Comparison of ENCODE assay signal across 8 cellular contexts in the genomic region with DNA sequence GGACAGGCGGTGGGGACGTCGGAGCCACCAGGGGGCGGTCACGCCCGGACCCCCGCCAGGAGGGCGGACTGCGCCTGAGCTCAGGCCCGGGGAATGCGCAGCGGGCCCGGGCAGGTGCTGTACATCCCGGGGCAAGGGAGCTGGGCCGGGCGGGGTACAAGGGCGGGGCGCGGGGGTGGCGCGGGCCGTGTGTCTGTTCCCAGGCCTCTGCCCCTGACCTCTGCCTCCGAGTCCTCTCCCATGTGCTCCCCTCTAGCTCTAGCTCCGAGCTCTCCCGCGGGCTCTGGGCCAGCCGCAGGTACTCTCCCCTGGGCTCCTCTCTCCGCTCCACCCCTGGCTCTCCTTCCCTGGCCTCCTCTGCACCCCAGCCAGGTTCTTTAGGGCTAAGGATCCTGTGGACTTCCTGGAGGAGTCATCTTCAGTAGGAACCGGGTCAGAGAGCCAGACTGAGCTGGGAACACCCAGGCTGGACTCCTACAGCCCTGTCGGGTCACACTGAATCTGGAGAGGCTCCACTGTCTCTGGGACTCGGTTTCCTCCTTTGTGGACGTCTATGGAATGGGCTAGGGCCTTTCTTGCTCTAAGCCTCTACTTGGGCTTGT. TPM values are rescaled to one million over a fixed set of nuclear protein-coding genes. Genes with fewer than 3 reads are reported as not detected.
A peak's percentile ranks its signal among the peaks of the same experiment; 100 is the strongest.
DNase-seq lines count a peak whose midpoint lies in the region; ATAC-seq and TF ChIP-seq lines count a peak whose summit lies in the region.
"Had no signal": no experiment of that assay in that cellular context is flagged by ENCODE, and none has a peak within 500 bp of the region (broad histone marks: within the 10 kb centered on the region; RNA-seq: fewer than 3 reads in every experiment).

No MANE protein-coding gene starts in this region.

- H2AFZ ChIP-seq in GM23338, result 0 out of 2 replicates have a peak overlapping the region, but pooled peaks have one; percentile 23

- DNase-seq in GM23338 (ENCODE audit: low spot score) (peak; percentile 88), iPS DF 6.9 (ENCODE audit: low read depth, low spot score) (no peak), SKM-1 treated with dmso at 0.1 percent for 144 hours (lab: John Stamatoyannopoulos, UW; ENCODE audit: unreplicated experiment) (no peak), NCI-H1048 (lab: John Stamatoyannopoulos, UW) (no peak)
- peak; percentile 54 for DNase-seq in activated T-cell treated with anti-CD3 and anti-CD28 coated beads, Interleukin-2, amount 50 U/mL, for 1 hour
- DNase-seq: NCI-H2107 had no signal

- peak in 1 of 2 experiments; percentile 76; a peak in 3 of 4 replicates for TF ChIP-seq CTCF in GM23338 (conservative IDR thresholded peaks at IDR 0.05; ENCODE audit: low read depth in 2 of 2)

- H3K9me2 ChIP-seq in GM23338 (ENCODE audit: insufficient read depth), result no peaks in the 10 kb centered on the region

- H3K79me2 ChIP-seq in GM23338 (replicated peaks; ENCODE audit: insufficient read depth), result peaks cover 8% of the 10 kb centered on the region

- H3K27ac Mint-ChIP-seq in GM23338, result no peak overlapping the region

- H3K27ac ChIP-seq in GM23338 (ENCODE audit: low read depth) (0 out of 2 replicates have a peak overlapping the region, but pooled peaks have one; percentile 26), iPS DF 6.9 (ENCODE audit: low read length) (no peak overlapping the region), subcutaneous abdominal adipose tissue (ENCODE audit: low read depth, low read length) (peak overlapping the region; percentile 46)

- H3K27me3 Mint-ChIP-seq in GM23338 (ENCODE audit: insufficient read depth, low read depth, poor library complexity), result peaks cover 45% of the 10 kb centered on the region

- H3K27me3 ChIP-seq in GM23338 (ENCODE audit: insufficient read depth) (peaks cover 45% of the 10 kb centered on the region), iPS DF 6.9 (ENCODE audit: control insufficient read depth, insufficient read depth, low read length) (no peaks in the 10 kb centered on the region; the same call in 1 of the 2 replicates), subcutaneous abdominal adipose tissue (ENCODE audit: control insufficient read depth in 5 of 5, insufficient read depth in 4 of 5, low read length in 5 of 5) (peaks cover 0 to 15% (median 7%) of the 10 kb centered on the region in 5 donors)

- peaks cover 22% of the 10 kb centered on the region; the same call in 1 of the 2 replicates for H3F3A ChIP-seq in GM23338 (replicated peaks; ENCODE audit: low read depth)

- ATAC-seq in GM23338, result peak; percentile 12
- ATAC-seq in GM19395 (IDR thresholded peaks at IDR 0.05; ENCODE audit: unreplicated experiment), result no peak

- H3K9me3 ChIP-seq in iPS DF 6.9 (ENCODE audit: control insufficient read depth, insufficient read depth, low read length) (no peaks in the 10 kb centered on the region), subcutaneous abdominal adipose tissue (ENCODE audit: control insufficient read depth in 5 of 5, low read length in 5 of 5) (no peaks in the 10 kb centered on the region)

- H3K4me1 Mint-ChIP-seq in GM23338, result peaks cover 24% of the 10 kb centered on the region

- no CpG with 5 or more reads among the region's 32 CpGs for WGBS in iPS DF 6.9 (ENCODE audit: insufficient coverage, insufficient read length)

- peaks cover 2% of the 10 kb centered on the region; the same call in 1 of the 3 replicates for H3K36me3 Mint-ChIP-seq in GM23338 (ENCODE audit: low read depth)

- H3K4me3 ChIP-seq in GM23338, result peak overlapping the region; percentile 46
- H3K4me3 ChIP-seq in iPS DF 6.9 (ENCODE audit: low read length), result peak overlapping the region; percentile 16; the same call in 1 of the 2 replicates
- peak overlapping the region in 1 of 5 donors; percentile 29 for H3K4me3 ChIP-seq in subcutaneous abdominal adipose tissue (ENCODE audit: low read depth in 1 of 5, low read length in 5 of 5)

- H3K4me1 ChIP-seq in GM23338 (ENCODE audit: insufficient read depth) (peaks cover 26% of the 10 kb centered on the region), iPS DF 6.9 (ENCODE audit: control insufficient read depth, insufficient read depth, low read length) (peaks cover 4% of the 10 kb centered on the region; the same call in 1 of the 2 replicates), subcutaneous abdominal adipose tissue (ENCODE audit: control insufficient read depth in 5 of 5, insufficient read depth in 5 of 5, low read length in 5 of 5) (peaks cover 10 to 72% (median 54%) of the 10 kb centered on the region in 5 donors)

- no peaks in the 10 kb centered on the region for H3K9me3 Mint-ChIP-seq in GM23338

- peak overlapping the region in 3 of 5 donors; percentile 4 to 26 (median 14) for H3K9ac ChIP-seq in subcutaneous abdominal adipose tissue (ENCODE audit: low read length in 5 of 5)

- H3K36me3 ChIP-seq in GM23338 (ENCODE audit: insufficient read depth) (no peaks in the 10 kb centered on the region), iPS DF 6.9 (ENCODE audit: control insufficient read depth, insufficient read depth, low read length) (no peaks in the 10 kb centered on the region), subcutaneous abdominal adipose tissue (ENCODE audit: control insufficient read depth in 5 of 5, insufficient read depth in 5 of 5, low read length in 5 of 5) (no peaks in the 10 kb centered on the region)

- H3K4me3 Mint-ChIP-seq in GM23338, result peak overlapping the region; percentile 97

- H3K4me2 ChIP-seq in GM23338, result peak overlapping the region; percentile 99

- peaks cover 21% of the 10 kb centered on the region for H4K20me1 ChIP-seq in GM23338 (replicated peaks; ENCODE audit: insufficient read depth)

TF ChIP-seq in GM23338, 12 proteins besides CTCF, POLR2A, EP300 and RAD21 (continues in another document):
- no peak for TF ChIP-seq EZH2 (IDR thresholded peaks at IDR 0.05; ENCODE audit: low read depth, unreplicated experiment)
- TF ChIP-seq, protein P1, sequence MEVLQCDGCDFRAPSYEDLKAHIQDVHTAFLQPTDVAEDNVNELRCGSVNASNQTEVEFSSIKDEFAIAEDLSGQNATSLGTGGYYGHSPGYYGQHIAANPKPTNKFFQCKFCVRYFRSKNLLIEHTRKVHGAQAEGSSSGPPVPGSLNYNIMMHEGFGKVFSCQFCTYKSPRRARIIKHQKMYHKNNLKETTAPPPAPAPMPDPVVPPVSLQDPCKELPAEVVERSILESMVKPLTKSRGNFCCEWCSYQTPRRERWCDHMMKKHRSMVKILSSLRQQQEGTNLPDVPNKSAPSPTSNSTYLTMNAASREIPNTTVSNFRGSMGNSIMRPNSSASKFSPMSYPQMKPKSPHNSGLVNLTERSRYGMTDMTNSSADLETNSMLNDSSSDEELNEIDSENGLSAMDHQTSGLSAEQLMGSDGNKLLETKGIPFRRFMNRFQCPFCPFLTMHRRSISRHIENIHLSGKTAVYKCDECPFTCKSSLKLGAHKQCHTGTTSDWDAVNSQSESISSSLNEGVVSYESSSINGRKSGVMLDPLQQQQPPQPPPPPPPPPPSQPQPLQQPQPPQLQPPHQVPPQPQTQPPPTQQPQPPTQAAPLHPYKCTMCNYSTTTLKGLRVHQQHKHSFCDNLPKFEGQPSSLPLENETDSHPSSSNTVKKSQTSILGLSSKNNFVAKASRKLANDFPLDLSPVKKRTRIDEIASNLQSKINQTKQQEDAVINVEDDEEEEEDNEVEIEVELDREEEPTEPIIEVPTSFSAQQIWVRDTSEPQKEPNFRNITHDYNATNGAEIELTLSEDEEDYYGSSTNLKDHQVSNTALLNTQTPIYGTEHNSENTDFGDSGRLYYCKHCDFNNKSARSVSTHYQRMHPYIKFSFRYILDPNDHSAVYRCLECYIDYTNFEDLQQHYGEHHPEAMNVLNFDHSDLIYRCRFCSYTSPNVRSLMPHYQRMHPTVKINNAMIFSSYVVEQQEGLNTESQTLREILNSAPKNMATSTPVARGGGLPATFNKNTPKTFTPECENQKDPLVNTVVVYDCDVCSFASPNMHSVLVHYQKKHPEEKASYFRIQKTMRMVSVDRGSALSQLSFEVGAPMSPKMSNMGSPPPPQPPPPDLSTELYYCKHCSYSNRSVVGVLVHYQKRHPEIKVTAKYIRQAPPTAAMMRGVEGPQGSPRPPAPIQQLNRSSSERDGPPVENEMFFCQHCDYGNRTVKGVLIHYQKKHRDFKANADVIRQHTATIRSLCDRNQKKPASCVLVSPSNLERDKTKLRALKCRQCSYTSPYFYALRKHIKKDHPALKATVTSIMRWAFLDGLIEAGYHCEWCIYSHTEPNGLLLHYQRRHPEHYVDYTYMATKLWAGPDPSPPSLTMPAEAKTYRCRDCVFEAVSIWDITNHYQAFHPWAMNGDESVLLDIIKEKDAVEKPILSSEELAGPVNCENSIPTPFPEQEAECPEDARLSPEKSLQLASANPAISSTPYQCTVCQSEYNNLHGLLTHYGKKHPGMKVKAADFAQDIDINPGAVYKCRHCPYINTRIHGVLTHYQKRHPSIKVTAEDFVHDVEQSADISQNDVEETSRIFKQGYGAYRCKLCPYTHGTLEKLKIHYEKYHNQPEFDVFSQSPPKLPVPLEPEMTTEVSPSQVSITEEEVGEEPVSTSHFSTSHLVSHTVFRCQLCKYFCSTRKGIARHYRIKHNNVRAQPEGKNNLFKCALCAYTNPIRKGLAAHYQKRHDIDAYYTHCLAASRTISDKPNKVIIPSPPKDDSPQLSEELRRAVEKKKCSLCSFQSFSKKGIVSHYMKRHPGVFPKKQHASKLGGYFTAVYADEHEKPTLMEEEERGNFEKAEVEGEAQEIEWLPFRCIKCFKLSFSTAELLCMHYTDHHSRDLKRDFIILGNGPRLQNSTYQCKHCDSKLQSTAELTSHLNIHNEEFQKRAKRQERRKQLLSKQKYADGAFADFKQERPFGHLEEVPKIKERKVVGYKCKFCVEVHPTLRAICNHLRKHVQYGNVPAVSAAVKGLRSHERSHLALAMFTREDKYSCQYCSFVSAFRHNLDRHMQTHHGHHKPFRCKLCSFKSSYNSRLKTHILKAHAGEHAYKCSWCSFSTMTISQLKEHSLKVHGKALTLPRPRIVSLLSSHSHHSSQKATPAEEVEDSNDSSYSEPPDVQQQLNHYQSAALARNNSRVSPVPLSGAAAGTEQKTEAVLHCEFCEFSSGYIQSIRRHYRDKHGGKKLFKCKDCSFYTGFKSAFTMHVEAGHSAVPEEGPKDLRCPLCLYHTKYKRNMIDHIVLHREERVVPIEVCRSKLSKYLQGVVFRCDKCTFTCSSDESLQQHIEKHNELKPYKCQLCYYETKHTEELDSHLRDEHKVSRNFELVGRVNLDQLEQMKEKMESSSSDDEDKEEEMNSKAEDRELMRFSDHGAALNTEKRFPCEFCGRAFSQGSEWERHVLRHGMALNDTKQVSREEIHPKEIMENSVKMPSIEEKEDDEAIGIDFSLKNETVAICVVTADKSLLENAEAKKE (CRISPR knock-in tag; IDR thresholded peaks at IDR 0.05), result no peak
- no peak for TF ChIP-seq ZNF114 (CRISPR knock-in tag; IDR thresholded peaks at IDR 0.05)

RNA-seq across cellular contexts. Expression of a gene that starts 2.3 kb away (rescaled TPM):
- 9.6 and 11.3 TPM in 2 replicates for total RNA-seq in GM23338 (2014; rRNA removed; shearing (Covaris generic))
- polyA plus RNA-seq in GM23338 (2016; fragmentation: Nextera tagmentation; extraction: Ambion mirVana), result 12.9 and 15.5 TPM in 2 replicates

RNA-seq across cellular contexts. Expression of a gene that starts 3.9 kb away (rescaled TPM):
- 33.0 and 34.1 TPM in 2 replicates for total RNA-seq in GM23338 (2014; rRNA removed; shearing (Covaris generic))
- polyA plus RNA-seq in GM23338 (2016; fragmentation: Nextera tagmentation; extraction: Ambion mirVana), result 85.9 and 91.1 TPM in 2 replicates

RNA-seq across cellular contexts. Expression of a gene that starts 21.1 kb away (rescaled TPM):
- total RNA-seq in GM23338 (2014; rRNA removed; shearing (Covaris generic)), result 39.0 and 45.9 TPM in 2 replicates
- 52.3 and 56.3 TPM in 2 replicates for polyA plus RNA-seq in GM23338 (2016; fragmentation: Nextera tagmentation; extraction: Ambion mirVana)

RNA-seq across cellular contexts. Expression of a gene that starts 32.2 kb away (rescaled TPM):
- total RNA-seq in GM23338 (2014; rRNA removed; shearing (Covaris generic)), result 81.1 and 84.7 TPM in 2 replicates
- 33.3 and 39.4 TPM in 2 replicates for polyA plus RNA-seq in GM23338 (2016; fragmentation: Nextera tagmentation; extraction: Ambion mirVana)

Comparison
In these comparisons a context has a peak if more than half of its experiments do, and no peak if none do; other contexts are left out.
1. DNase-seq: peak in GM23338 (single experiment) and activated T-cell treated with anti-CD3 and anti-CD28 coated beads, Interleukin-2, amount 50 U/mL, for 1 hour (single experiment); none in iPS DF 6.9 (single experiment), SKM-1 treated with dmso at 0.1 percent for 144 hours (single experiment) and NCI-H1048 (single experiment).